ENCODE assay signal across 8 cellular contexts in genomic region chr7:31192996-31193395, GRCh38.
A peak's percentile ranks its signal among the peaks of the same experiment; 100 is the strongest.
DNase-seq lines count a peak whose midpoint lies in the region; ATAC-seq and TF ChIP-seq lines count a peak whose summit lies in the region.

No MANE protein-coding gene starts in this region.

- H3K4me2 ChIP-seq in neural cell (ENCODE audit: low read length) (no peak overlapping the region), Karpas-422 (ENCODE audit: low read depth, low read length, poor library complexity, severe bottlenecking) (no peak overlapping the region)

- H3K4me3 ChIP-seq in RWPE2 (ENCODE audit: severe bottlenecking): no peak overlapping the region
- H3K4me3 ChIP-seq in esophagus squamous epithelium: peak overlapping the region in 1 of 4 donors; percentile 23
- peak overlapping the region; percentile 35 for H3K4me3 ChIP-seq in neural cell (ENCODE audit: low read length)
- H3K4me3 ChIP-seq in Karpas-422 (ENCODE audit: low read length): no peak overlapping the region

- no peak for TF ChIP-seq POLR2A in esophagus squamous epithelium (IDR thresholded peaks at IDR 0.05)

- H3K9ac ChIP-seq in neural cell (ENCODE audit: low read length) (no peak overlapping the region), Karpas-422 (ENCODE audit: low read length) (no peak overlapping the region)

- no peaks in the 10 kb centered on the region for H3F3A ChIP-seq in neural cell (ENCODE audit: insufficient read depth, low read length, poor library complexity, severe bottlenecking)

- H4K20me1 ChIP-seq in neural cell (ENCODE audit: insufficient read depth): no peaks in the 10 kb centered on the region
- H4K20me1 ChIP-seq in Karpas-422 (ENCODE audit: insufficient read depth, low read depth, low read length): no peaks in the 10 kb centered on the region

- H3K36me3 ChIP-seq in RWPE2 (ENCODE audit: low read depth) (no peaks in the 10 kb centered on the region), esophagus squamous epithelium (no peaks in the 10 kb centered on the region), neural cell (ENCODE audit: insufficient read depth, low read length) (no peaks in the 10 kb centered on the region), Karpas-422 (ENCODE audit: insufficient read depth, low read length) (no peaks in the 10 kb centered on the region)

- H3K4me1 ChIP-seq in RWPE2 (ENCODE audit: insufficient read depth, poor library complexity, severe bottlenecking) (no peaks in the 10 kb centered on the region), esophagus squamous epithelium (peaks cover 0 to 6% (median 0%) of the 10 kb centered on the region in 3 donors), Karpas-422 (ENCODE audit: low read length) (no peaks in the 10 kb centered on the region)

- TF ChIP-seq RAD21 in Ishikawa (IDR thresholded peaks at IDR 0.05; ENCODE audit: low read depth) (peak; percentile 73), neural cell (conservative IDR thresholded peaks at IDR 0.05) (peak; percentile 84)

- intact Hi-C loops in esophagus squamous epithelium (cut with DNase I): no loop called here

- TF ChIP-seq EP300 in Ishikawa (IDR thresholded peaks at IDR 0.05; ENCODE audit: borderline replicate concordance): no peak
- TF ChIP-seq EP300 in neural cell (conservative IDR thresholded peaks at IDR 0.05; ENCODE audit: poor library complexity, severe bottlenecking): no peak

- TF ChIP-seq CTCF in RWPE2 (IDR thresholded peaks at IDR 0.05; ENCODE audit: poor library complexity, severe bottlenecking) (peak; percentile 84), esophagus squamous epithelium (IDR thresholded peaks at IDR 0.05) (peak in 5 of 6 experiments; percentile 24 to 57 (median 41)), neural cell (IDR thresholded peaks at IDR 0.05; ENCODE audit: poor library complexity, severe bottlenecking) (peak; percentile 84)

- H3K9me3 ChIP-seq in RWPE2 (ENCODE audit: severe bottlenecking) (no peaks in the 10 kb centered on the region), esophagus squamous epithelium (no peaks in the 10 kb centered on the region), neural cell (ENCODE audit: low read length) (no peaks in the 10 kb centered on the region), Karpas-422 (ENCODE audit: low read length) (no peaks in the 10 kb centered on the region)

- H3K27me3 ChIP-seq in RWPE2 (ENCODE audit: insufficient read depth, poor library complexity, severe bottlenecking) (peaks cover 3% of the 10 kb centered on the region), esophagus squamous epithelium (peaks cover 0 to 21% (median 0%) of the 10 kb centered on the region in 4 donors), neural cell (ENCODE audit: insufficient read depth, low read depth, low read length) (no peaks in the 10 kb centered on the region), Karpas-422 (ENCODE audit: low read length) (no peaks in the 10 kb centered on the region)

- WGBS in esophagus squamous epithelium, 2 donors: 4 to 5% methylated on average over 15 to 23 of the region's 27 CpGs

- H2AFZ ChIP-seq in neural cell (ENCODE audit: low read depth, low read length) (peak overlapping the region; percentile 1), Karpas-422 (ENCODE audit: low read length) (no peak overlapping the region)

- no peak overlapping the region for H3K27ac ChIP-seq in RWPE2 (ENCODE audit: poor library complexity, severe bottlenecking)
- no peak overlapping the region for H3K27ac ChIP-seq in esophagus squamous epithelium
- no peak overlapping the region for H3K27ac ChIP-seq in neural cell (ENCODE audit: low read length)
- H3K27ac ChIP-seq in Karpas-422 (ENCODE audit: low read length): no peak overlapping the region

- ATAC-seq in RWPE2 (ENCODE audit: low read depth) (peak; percentile 96), GM18873 (IDR thresholded peaks at IDR 0.05; ENCODE audit: low FRiP score, unreplicated experiment) (no peak), HG03520 (IDR thresholded peaks at IDR 0.05; ENCODE audit: unreplicated experiment) (no peak)

- H3K9me2 ChIP-seq in neural cell (ENCODE audit: insufficient read depth, low read length): no peaks in the 10 kb centered on the region
- H3K9me2 ChIP-seq in Karpas-422 (replicated peaks; ENCODE audit: insufficient read depth, low read length): no peaks in the 10 kb centered on the region

- DNase-seq in EH (ENCODE audit: low read depth) (peak; percentile 48), RWPE2 (ENCODE audit: low spot score) (peak; percentile 68), esophagus squamous epithelium (lab: John Stamatoyannopoulos, UW) (no peak), Karpas-422 (no peak)

- H3K79me2 ChIP-seq in neural cell (replicated peaks; ENCODE audit: insufficient read depth, low read length) (no peaks in the 10 kb centered on the region), Karpas-422 (ENCODE audit: low read length) (no peaks in the 10 kb centered on the region)

TF ChIP-seq in Ishikawa, 13 proteins besides CTCF, POLR2A, EP300 and RAD21:
- TF ChIP-seq TEAD4 (IDR thresholded peaks at IDR 0.05): 0 out of 2 replicates have a peak, but pooled peaks have one; percentile 5
- no peak for TF ChIP-seq YY1 (IDR thresholded peaks at IDR 0.05; ENCODE audit: low read depth)

TF ChIP-seq in neural cell, 6 proteins besides CTCF, POLR2A, EP300 and RAD21:
- no peak for TF ChIP-seq EZH2 (IDR thresholded peaks at IDR 0.05; ENCODE audit: borderline replicate concordance, insufficient read depth, low read length, poor library complexity, severe bottlenecking)
- TF ChIP-seq SMC3 (conservative IDR thresholded peaks at IDR 0.05; ENCODE audit: poor library complexity): peak; percentile 77

Comparison
In these comparisons a context has a peak if more than half of its experiments do, and no peak if none do; other contexts are left out.
1. DNase-seq: peak in EH (single experiment) and RWPE2 (single experiment); none in esophagus squamous epithelium (single experiment) and Karpas-422 (single experiment).
2. Peak in every context shown above with its lines, with median percentiles within 50 percentile points of each other: CTCF ChIP-seq.